ENCODE assay signal across 1 cellular context in the genomic region with DNA sequence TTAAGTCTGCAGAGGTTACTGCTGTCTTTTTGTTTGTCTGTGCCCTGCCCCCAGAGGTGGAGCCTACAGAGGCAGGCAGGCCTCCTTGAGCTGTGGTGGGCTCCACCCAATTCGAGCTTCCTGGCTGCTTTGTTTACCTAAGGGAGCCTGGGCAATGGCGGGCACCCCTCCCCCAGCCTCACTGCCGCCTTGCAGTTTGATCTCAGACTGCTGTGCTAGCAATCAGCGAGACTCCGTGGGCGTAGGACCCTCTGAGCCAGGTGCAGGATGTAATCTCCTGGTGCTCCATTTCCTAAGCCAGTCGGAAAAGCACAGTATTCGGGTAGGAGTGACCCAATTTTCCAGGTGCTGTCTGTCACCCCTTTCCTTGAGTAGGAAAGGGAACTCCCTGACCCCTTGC.
TF ChIP-seq lines count a peak whose summit lies in the region.

No MANE protein-coding gene starts in this region.

TF ChIP-seq in WTC11, 78 proteins besides CTCF, POLR2A, EP300 and RAD21 (continued from another document):
- 0 out of 2 replicates have a peak, but pooled peaks have one; percentile 25 for TF ChIP-seq ZNF512 (CRISPR knock-in tag; IDR thresholded peaks at IDR 0.05; ENCODE audit: borderline replicate concordance)
